In the genomic region with DNA sequence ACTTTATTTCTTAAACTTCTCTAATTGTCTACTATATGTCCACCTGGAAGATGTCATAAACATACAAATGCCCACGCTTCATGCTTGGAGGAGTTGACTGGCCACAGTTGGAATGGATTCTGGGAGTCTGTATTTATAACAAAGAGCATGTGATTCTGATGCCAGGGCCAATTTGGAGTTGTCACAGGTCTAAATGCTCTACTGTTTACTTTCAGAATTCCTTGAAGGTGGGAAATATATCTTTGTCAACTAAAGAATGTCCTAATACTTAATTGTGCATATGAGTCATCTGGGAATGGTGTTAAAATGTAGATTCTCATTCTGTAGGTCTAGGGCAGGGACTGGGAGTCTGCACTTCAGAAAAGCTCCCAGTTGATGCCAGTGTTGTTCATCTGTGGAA, we compare ENCODE assay signal across 31 cellular contexts.
"Had no signal": no experiment of that assay in that cellular context is flagged by ENCODE, and none has a peak within 500 bp of the region (broad histone marks: within the 10 kb centered on the region; RNA-seq: fewer than 3 reads in every experiment).

No MANE protein-coding gene starts in this region.

- DNase-seq: activated CD4-positive, alpha-beta memory T cell treated with anti-CD3 and anti-CD28 coated beads, Interleukin-2, amount 10 ng/mL, durations not matched to agents 7 days and 5 days; activated CD4-positive, alpha-beta T cell treated with anti-CD3 and anti-CD28 coated beads for 4 hours; activated CD4-positive, alpha-beta T cell treated with anti-CD3 and anti-CD28 coated beads, Interleukin-2, amount 10 ng/mL, durations not matched to agents 7 days and 5 days; activated CD4-positive, alpha-beta T cell treated with anti-CD3 and anti-CD28 coated beads, Interleukin-2, amount 50 U/mL, for 4 hours; activated CD4-positive, CD25-positive, alpha-beta regulatory T cell; activated CD4-positive, CD25-positive, alpha-beta regulatory T cell treated with anti-CD3 and anti-CD28 coated beads, Interleukin-2, amount 50 U/mL, for 72 hours; activated CD8-positive, alpha-beta memory T cell treated with anti-CD3 and anti-CD28 coated beads, Interleukin-2, amount 50 U/mL, for 48 hours; activated gamma-delta T cell; activated naive CD4-positive, alpha-beta T cell; activated naive CD8-positive, alpha-beta T cell treated with anti-CD3 and anti-CD28 coated beads for 36 hours; activated naive CD8-positive, alpha-beta T cell treated with anti-CD3 and anti-CD28 coated beads, Interleukin-2, amount 50 U/mL, for 24 hours; activated T-cell treated with anti-CD3 and anti-CD28 coated beads for 4 hours; activated T-cell treated with anti-CD3 and anti-CD28 coated beads, Interleukin-2, amount 50 U/mL, for 24 hours; activated T-cell treated with anti-CD3 and anti-CD28 coated beads, Interleukin-2, amount 50 U/mL, for 72 hours; adrenal gland; amygdala; aorta; brain microvascular endothelial cell; caudate nucleus; cortex of kidney; dermis blood vessel endothelial cell; effector CD4-positive, alpha-beta T cell; effector memory CD8-positive, alpha-beta T cell; esophagus squamous epithelium; foreskin melanocyte; heart right ventricle; T-helper 2 cell had no signal

- H3K9me3 Mint-ChIP-seq: activated CD4-positive, alpha-beta memory T cell treated with anti-CD3 and anti-CD28 coated beads, Interleukin-2, amount 10 ng/mL, durations not matched to agents 7 days and 5 days; activated CD4-positive, alpha-beta T cell treated with anti-CD3 and anti-CD28 coated beads, Interleukin-2, amount 10 ng/mL, durations not matched to agents 7 days and 5 days; activated naive CD8-positive, alpha-beta T cell treated with anti-CD3 and anti-CD28 coated beads for 36 hours; activated naive CD8-positive, alpha-beta T cell treated with anti-CD3 and anti-CD28 coated beads, Interleukin-2, amount 50 U/mL, for 24 hours had no signal

- ATAC-seq: activated naive CD8-positive, alpha-beta T cell treated with anti-CD3 and anti-CD28 coated beads, Interleukin-2, amount 50 U/mL, for 24 hours; activated T-cell treated with anti-CD3 and anti-CD28 coated beads, Interleukin-2, amount 50 U/mL, for 72 hours; effector memory CD8-positive, alpha-beta T cell; gastroesophageal sphincter; heart right ventricle had no signal

- H3K9me3 ChIP-seq: adrenal gland, esophagus squamous epithelium, gastroesophageal sphincter, heart right ventricle had no signal

- H3K4me3 Mint-ChIP-seq: activated CD4-positive, alpha-beta memory T cell treated with anti-CD3 and anti-CD28 coated beads, Interleukin-2, amount 10 ng/mL, durations not matched to agents 7 days and 5 days; activated CD4-positive, alpha-beta T cell treated with anti-CD3 and anti-CD28 coated beads, Interleukin-2, amount 10 ng/mL, durations not matched to agents 7 days and 5 days; activated naive CD4-positive, alpha-beta T cell treated with anti-CD3 and anti-CD28 coated beads, Interleukin-2, amount 50 U/mL, for 24 hours; activated naive CD8-positive, alpha-beta T cell treated with anti-CD3 and anti-CD28 coated beads for 36 hours; activated naive CD8-positive, alpha-beta T cell treated with anti-CD3 and anti-CD28 coated beads, Interleukin-2, amount 50 U/mL, for 24 hours; activated T-cell treated with anti-CD3 and anti-CD28 coated beads, Interleukin-2, amount 50 U/mL, for 24 hours; activated T-cell treated with anti-CD3 and anti-CD28 coated beads, Interleukin-2, amount 50 U/mL, for 72 hours; effector memory CD8-positive, alpha-beta T cell had no signal

- H3K4me3 ChIP-seq: adrenal gland, esophagus squamous epithelium, gastroesophageal sphincter, heart right ventricle had no signal

- H3K4me1 Mint-ChIP-seq: activated CD4-positive, alpha-beta memory T cell treated with anti-CD3 and anti-CD28 coated beads, Interleukin-2, amount 10 ng/mL, durations not matched to agents 7 days and 5 days; activated CD4-positive, alpha-beta T cell treated with anti-CD3 and anti-CD28 coated beads, Interleukin-2, amount 10 ng/mL, durations not matched to agents 7 days and 5 days; activated naive CD4-positive, alpha-beta T cell treated with anti-CD3 and anti-CD28 coated beads, Interleukin-2, amount 50 U/mL, for 24 hours; activated naive CD8-positive, alpha-beta T cell treated with anti-CD3 and anti-CD28 coated beads for 36 hours; activated naive CD8-positive, alpha-beta T cell treated with anti-CD3 and anti-CD28 coated beads, Interleukin-2, amount 50 U/mL, for 24 hours had no signal

- FAIRE-seq: colon had no signal

- H3K27ac ChIP-seq: adrenal gland, brain microvascular endothelial cell, epithelial cell of prostate, esophagus squamous epithelium, gastroesophageal sphincter, heart right ventricle had no signal

- H3K4me1 ChIP-seq: adrenal gland, esophagus squamous epithelium, gastroesophageal sphincter, heart right ventricle had no signal

- H3K27me3 Mint-ChIP-seq: activated CD4-positive, alpha-beta memory T cell treated with anti-CD3 and anti-CD28 coated beads, Interleukin-2, amount 10 ng/mL, durations not matched to agents 7 days and 5 days; activated CD4-positive, alpha-beta T cell treated with anti-CD3 and anti-CD28 coated beads, Interleukin-2, amount 10 ng/mL, durations not matched to agents 7 days and 5 days; activated naive CD4-positive, alpha-beta T cell treated with anti-CD3 and anti-CD28 coated beads, Interleukin-2, amount 50 U/mL, for 24 hours; activated naive CD8-positive, alpha-beta T cell treated with anti-CD3 and anti-CD28 coated beads for 36 hours; activated naive CD8-positive, alpha-beta T cell treated with anti-CD3 and anti-CD28 coated beads, Interleukin-2, amount 50 U/mL, for 24 hours; activated T-cell treated with anti-CD3 and anti-CD28 coated beads, Interleukin-2, amount 50 U/mL, for 24 hours; effector memory CD8-positive, alpha-beta T cell had no signal

- H3K27me3 ChIP-seq: adrenal gland, brain microvascular endothelial cell, esophagus squamous epithelium, gastroesophageal sphincter, heart right ventricle had no signal

- H3K36me3 ChIP-seq: adrenal gland, brain microvascular endothelial cell, esophagus squamous epithelium, gastroesophageal sphincter, heart right ventricle had no signal

- H3K36me3 Mint-ChIP-seq: activated naive CD4-positive, alpha-beta T cell treated with anti-CD3 and anti-CD28 coated beads, Interleukin-2, amount 50 U/mL, for 24 hours; activated naive CD8-positive, alpha-beta T cell treated with anti-CD3 and anti-CD28 coated beads for 36 hours had no signal

- H3K27ac Mint-ChIP-seq: activated CD4-positive, alpha-beta memory T cell treated with anti-CD3 and anti-CD28 coated beads, Interleukin-2, amount 10 ng/mL, durations not matched to agents 7 days and 5 days; activated CD4-positive, alpha-beta T cell treated with anti-CD3 and anti-CD28 coated beads, Interleukin-2, amount 10 ng/mL, durations not matched to agents 7 days and 5 days; activated naive CD4-positive, alpha-beta T cell treated with anti-CD3 and anti-CD28 coated beads, Interleukin-2, amount 50 U/mL, for 24 hours; activated naive CD8-positive, alpha-beta T cell treated with anti-CD3 and anti-CD28 coated beads for 36 hours; activated naive CD8-positive, alpha-beta T cell treated with anti-CD3 and anti-CD28 coated beads, Interleukin-2, amount 50 U/mL, for 24 hours; activated T-cell treated with anti-CD3 and anti-CD28 coated beads, Interleukin-2, amount 50 U/mL, for 24 hours; activated T-cell treated with anti-CD3 and anti-CD28 coated beads, Interleukin-2, amount 50 U/mL, for 72 hours; effector memory CD8-positive, alpha-beta T cell had no signal
